In genomic region chr7:125099519-125099918, GRCh38 we compare ENCODE assay signal across 17 cellular contexts.
A peak's percentile ranks its signal among the peaks of the same experiment; 100 is the strongest.
DNase-seq lines count a peak whose midpoint lies in the region; ATAC-seq and TF ChIP-seq lines count a peak whose summit lies in the region.
"Had no signal": no experiment of that assay in that cellular context is flagged by ENCODE, and none has a peak within 500 bp of the region (broad histone marks: within the 10 kb centered on the region; RNA-seq: fewer than 3 reads in every experiment).

No MANE protein-coding gene starts in this region.

- CTCF ChIA-PET in mammary epithelial cell (lab: Charles Lee; ENCODE audit: low non-redundant PET): no interaction called here

- 25% methylated on average over 2 of the region's 2 CpGs for WGBS in mammary epithelial cell (ENCODE audit: low coverage, missing lambda C conversion rate)

- H3K36me3 ChIP-seq in mammary epithelial cell (ENCODE audit: insufficient read depth, low read length) (no peaks in the 10 kb centered on the region), breast epithelium (no peaks in the 10 kb centered on the region), neural cell (ENCODE audit: insufficient read depth, low read length) (no peaks in the 10 kb centered on the region)
- H3K36me3 ChIP-seq: BLaER1 treated with 17β-estradiol and CSF1 and Interleukin-3, amounts not matched to agents 10 nM and 100 nM had no signal

- no peaks in the 10 kb centered on the region for H3F3A ChIP-seq in neural cell (ENCODE audit: insufficient read depth, low read length, poor library complexity, severe bottlenecking)

- H3K4me1 ChIP-seq in mammary epithelial cell (ENCODE audit: insufficient read depth, low read length): no peaks in the 10 kb centered on the region
- no peaks in the 10 kb centered on the region for H3K4me1 ChIP-seq in breast epithelium
- H3K4me1 ChIP-seq: A549; BLaER1 treated with 17β-estradiol and CSF1 and Interleukin-3, amounts not matched to agents 10 nM and 100 nM; Caco-2 had no signal

- no TSS peak for BruUV-seq in mammary epithelial cell (replicated peaks; lab: Mats Ljungman, UMichigan)

- H3K9me3 Mint-ChIP-seq in stimulated activated memory B cell treated with anti-CD40 and anti-IgM and Interleukin-4, amounts not matched to agents 10 μg/mL and 1 μg/mL and 100 μg/mL, for 72 hours: peaks cover 3% of the 10 kb centered on the region

- H3K4me3 Mint-ChIP-seq in stimulated activated memory B cell treated with anti-CD40 and anti-IgM and Interleukin-4, amounts not matched to agents 10 μg/mL and 1 μg/mL and 100 μg/mL, for 72 hours: no peak overlapping the region
- H3K4me3 Mint-ChIP-seq: B cell; CD4-positive, alpha-beta T cell; CD8-positive, alpha-beta T cell had no signal

- no peaks in the 10 kb centered on the region for H3K4me1 Mint-ChIP-seq in stimulated activated memory B cell treated with anti-CD40 and anti-IgM and Interleukin-4, amounts not matched to agents 10 μg/mL and 1 μg/mL and 100 μg/mL, for 72 hours
- H3K4me1 Mint-ChIP-seq: B cell had no signal

- H3K4me2 ChIP-seq in mammary epithelial cell (ENCODE audit: insufficient read depth, low read depth, low read length) (no peak overlapping the region), neural cell (ENCODE audit: low read length) (peak overlapping the region; percentile 57)
- H3K4me2 ChIP-seq: A549; BLaER1 treated with 17β-estradiol and CSF1 and Interleukin-3, amounts not matched to agents 10 nM and 100 nM had no signal

- H4K20me1 ChIP-seq in mammary epithelial cell (ENCODE audit: insufficient read depth, low read length) (no peaks in the 10 kb centered on the region), neural cell (ENCODE audit: insufficient read depth) (no peaks in the 10 kb centered on the region)
- H4K20me1 ChIP-seq: BLaER1 treated with 17β-estradiol and CSF1 and Interleukin-3, amounts not matched to agents 10 nM and 100 nM had no signal

- TF ChIP-seq CTCF in mammary epithelial cell (conservative IDR thresholded peaks at IDR 0.05 in 1 of 2, IDR thresholded peaks at IDR 0.05 in 1 of 2; ENCODE audit: extremely low read depth in 1 of 2, insufficient read depth in 1 of 2, low read depth in 1 of 2, low read length in 2 of 2): no peak
- TF ChIP-seq CTCF in breast epithelium (IDR thresholded peaks at IDR 0.05): no peak
- TF ChIP-seq CTCF in neural cell (IDR thresholded peaks at IDR 0.05; ENCODE audit: poor library complexity, severe bottlenecking): no peak

- no peaks in the 10 kb centered on the region for H3K9me2 ChIP-seq in neural cell (ENCODE audit: insufficient read depth, low read length)

- no peak for DNase-seq in mammary epithelial cell
- no peak for DNase-seq in breast epithelium (ENCODE audit: low spot score in 2 of 2)
- DNase-seq in foreskin melanocyte: no peak
- DNase-seq: AML-193; Caco-2; Calu3; CD4-positive, alpha-beta T cell; CD8-positive, alpha-beta T cell; DMS79 treated with DMSO at 0.1 percent for 48 hours; GF-D8 had no signal

- H3K27me3 Mint-ChIP-seq in stimulated activated memory B cell treated with anti-CD40 and anti-IgM and Interleukin-4, amounts not matched to agents 10 μg/mL and 1 μg/mL and 100 μg/mL, for 72 hours: no peaks in the 10 kb centered on the region
- H3K27me3 Mint-ChIP-seq: B cell; CD4-positive, alpha-beta T cell had no signal

- H3K27ac ChIP-seq in mammary epithelial cell (ENCODE audit: insufficient read depth, low read depth, low read length): no peak overlapping the region
- H3K27ac ChIP-seq in breast epithelium: no peak overlapping the region
- H3K27ac ChIP-seq in neural cell (ENCODE audit: low read length): peak overlapping the region; percentile 53
- H3K27ac ChIP-seq: 22Rv1; A549; BLaER1 treated with 17β-estradiol and CSF1 and Interleukin-3, amounts not matched to agents 10 nM and 100 nM; C4-2B had no signal

- H3K27me3 ChIP-seq in mammary epithelial cell (ENCODE audit: insufficient read depth, low read length): no peaks in the 10 kb centered on the region
- no peaks in the 10 kb centered on the region for H3K27me3 ChIP-seq in breast epithelium
- no peaks in the 10 kb centered on the region for H3K27me3 ChIP-seq in neural cell (ENCODE audit: insufficient read depth, low read depth, low read length)
- H3K27me3 ChIP-seq: BLaER1 treated with 17β-estradiol and CSF1 and Interleukin-3, amounts not matched to agents 10 nM and 100 nM had no signal

- no peak for TF ChIP-seq POLR2A in breast epithelium (IDR thresholded peaks at IDR 0.05)

- H3K4me3 ChIP-seq in mammary epithelial cell (replicated peaks in 1 of 3; ENCODE audit: insufficient read depth in 1 of 3, low read depth in 2 of 3, low read length in 3 of 3): no peak overlapping the region
- no peak overlapping the region for H3K4me3 ChIP-seq in breast epithelium
- H3K4me3 ChIP-seq in neural cell (ENCODE audit: low read length): peak overlapping the region; percentile 30
- H3K4me3 ChIP-seq: A549; BLaER1 treated with 17β-estradiol and CSF1 and Interleukin-3, amounts not matched to agents 10 nM and 100 nM had no signal

- no peaks in the 10 kb centered on the region for H3K9me3 ChIP-seq in mammary epithelial cell (replicated peaks; ENCODE audit: insufficient read depth, low read length)
- H3K9me3 ChIP-seq in breast epithelium: no peaks in the 10 kb centered on the region
- H3K9me3 ChIP-seq in neural cell (ENCODE audit: low read length): no peaks in the 10 kb centered on the region
- H3K9me3 ChIP-seq: A549; BLaER1 treated with 17β-estradiol and CSF1 and Interleukin-3, amounts not matched to agents 10 nM and 100 nM; Caco-2 had no signal

- no peak overlapping the region for H3K27ac Mint-ChIP-seq in stimulated activated memory B cell treated with anti-CD40 and anti-IgM and Interleukin-4, amounts not matched to agents 10 μg/mL and 1 μg/mL and 100 μg/mL, for 72 hours
- H3K27ac Mint-ChIP-seq: B cell; CD4-positive, alpha-beta T cell; CD8-positive, alpha-beta T cell had no signal

- TF ChIP-seq EP300 in neural cell (conservative IDR thresholded peaks at IDR 0.05; ENCODE audit: poor library complexity, severe bottlenecking): peak; percentile 99

- in situ Hi-C loops in mammary epithelial cell (cut with MboI; ENCODE audit: low sequenced_read_pairs in 2 of 2): no loop called here

- H3K79me2 ChIP-seq in mammary epithelial cell (ENCODE audit: insufficient read depth, low read length): no peaks in the 10 kb centered on the region
- no peaks in the 10 kb centered on the region for H3K79me2 ChIP-seq in neural cell (replicated peaks; ENCODE audit: insufficient read depth, low read length)

- peak; percentile 38 for TF ChIP-seq RAD21 in neural cell (conservative IDR thresholded peaks at IDR 0.05)

- no peaks in the 10 kb centered on the region for H3K36me3 Mint-ChIP-seq in stimulated activated memory B cell treated with anti-CD40 and anti-IgM and Interleukin-4, amounts not matched to agents 10 μg/mL and 1 μg/mL and 100 μg/mL, for 72 hours
- H3K36me3 Mint-ChIP-seq: CD8-positive, alpha-beta T cell had no signal

- H2AFZ ChIP-seq in mammary epithelial cell (ENCODE audit: low read depth, low read length): peak overlapping the region; percentile 26
- H2AFZ ChIP-seq in neural cell (ENCODE audit: low read depth, low read length): no peak overlapping the region

- ATAC-seq in stimulated activated memory B cell treated with anti-CD40 and anti-IgM and Interleukin-4, amounts not matched to agents 10 μg/mL and 1 μg/mL and 100 μg/mL, for 72 hours: no peak
- ATAC-seq: A549; CD8-positive, alpha-beta T cell had no signal

- intact Hi-C loops in mammary epithelial cell (cut with micrococcal nuclease) (no loop called here), breast epithelium (cut with DNase I; ENCODE audit: low total_unique reads) (no loop called here)

- dilution Hi-C loops in mammary epithelial cell (cut with HindIII; ENCODE audit: low sequenced_read_pairs): no loop called here

- H3K9ac ChIP-seq in mammary epithelial cell (ENCODE audit: insufficient read depth, low read length) (no peak overlapping the region), neural cell (ENCODE audit: low read length) (no peak overlapping the region)
- H3K9ac ChIP-seq: BLaER1 treated with 17β-estradiol and CSF1 and Interleukin-3, amounts not matched to agents 10 nM and 100 nM had no signal

TF ChIP-seq in neural cell, 6 proteins besides CTCF, POLR2A, EP300 and RAD21:
- TF ChIP-seq POLR2AphosphoS5 (IDR thresholded peaks at IDR 0.05) (peak; percentile 93), EZH2 (IDR thresholded peaks at IDR 0.05; ENCODE audit: borderline replicate concordance, insufficient read depth, low read length, poor library complexity, severe bottlenecking) (no peak), REST (IDR thresholded peaks at IDR 0.05; ENCODE audit: borderline replicate concordance) (peak; percentile 96), MXI1 (conservative IDR thresholded peaks at IDR 0.05; ENCODE audit: poor library complexity, severe bottlenecking) (no peak)
